8 cellular contexts compared by ENCODE assay signal in the genomic region with DNA sequence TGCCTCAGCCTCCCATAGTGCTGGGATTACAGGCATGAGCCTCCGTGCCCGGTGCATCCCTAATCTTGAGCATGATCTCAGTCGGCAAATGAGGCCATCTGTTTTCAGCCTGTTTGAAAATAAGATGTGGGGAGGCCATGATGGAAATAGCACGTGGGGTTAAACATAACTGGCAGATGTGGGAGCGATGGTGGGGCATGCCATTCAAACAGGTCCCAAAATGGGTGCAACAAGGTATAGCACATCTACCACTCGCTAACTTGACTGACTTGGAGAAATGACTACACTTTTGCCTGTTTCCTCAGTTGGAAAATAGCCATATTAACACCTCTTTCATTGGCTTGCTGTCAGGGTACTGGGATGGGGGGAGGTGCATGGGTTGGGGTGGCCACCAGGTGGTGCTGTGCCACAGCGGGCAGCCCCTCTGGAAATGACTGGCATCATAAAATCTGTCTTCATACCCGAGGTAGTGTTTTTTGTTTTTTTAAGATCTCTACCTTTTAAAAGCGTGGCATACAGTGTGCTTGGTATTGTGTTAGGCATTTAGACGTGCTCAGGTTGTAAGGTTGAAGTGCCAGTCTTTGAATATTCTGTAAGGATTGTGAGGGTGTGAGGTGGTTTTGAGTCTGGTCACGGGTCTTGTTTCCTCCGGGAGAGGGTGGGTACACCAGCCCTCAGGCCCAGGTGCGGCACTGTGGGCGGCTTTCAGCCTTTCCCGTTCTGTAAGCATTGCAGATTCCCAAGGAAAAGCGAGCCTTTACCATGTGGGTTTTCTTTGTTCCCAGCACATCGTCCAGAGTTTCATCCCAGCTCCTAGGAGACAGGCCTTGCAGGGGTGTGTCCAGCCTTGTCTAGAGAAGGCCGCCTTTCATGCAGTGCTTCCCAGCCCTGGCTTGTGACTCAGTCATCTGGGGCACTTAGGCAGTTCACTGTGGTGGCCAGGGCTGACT. TPM values are rescaled to one million over a fixed set of nuclear protein-coding genes. Genes with fewer than 3 reads are reported as not detected.
A peak's percentile ranks its signal among the peaks of the same experiment; 100 is the strongest.
DNase-seq lines count a peak whose midpoint lies in the region; ATAC-seq and TF ChIP-seq lines count a peak whose summit lies in the region.

No MANE protein-coding gene starts in this region.

- H3K4me3 Mint-ChIP-seq in activated CD4-positive, alpha-beta T cell treated with anti-CD3 and anti-CD28 coated beads, Interleukin-2, amount 10 ng/mL, durations not matched to agents 24 days and 14 days, result peak overlapping the region; percentile 56

- DNase-seq in ACHN (peak; percentile 76), NCI-H2196 treated with DMSO at 0.1 percent for 48 hours (lab: John Stamatoyannopoulos, UW; ENCODE audit: unreplicated experiment) (peak; percentile 52), left lung (peak; percentile 64 to 86)
- peak; percentile 93 for DNase-seq in activated CD4-positive, alpha-beta T cell treated with anti-CD3 and anti-CD28 coated beads, Interleukin-2, amount 10 ng/mL, durations not matched to agents 24 days and 14 days
- peak; percentile 40 to 71 (median 56) for DNase-seq in stimulated activated CD4-positive, alpha-beta T cell treated with anti-CD3 and anti-CD28 coated beads, TNF-alpha, amount 100 ng/mL, for 1 hour (ENCODE audit: low read depth in 3 of 3, low spot score in 1 of 3)

- peaks cover 0 to 56% of the 10 kb centered on the region in 2 donors for H3K36me3 ChIP-seq in left lung

- H3K4me1 Mint-ChIP-seq in activated CD4-positive, alpha-beta T cell treated with anti-CD3 and anti-CD28 coated beads, Interleukin-2, amount 10 ng/mL, durations not matched to agents 24 days and 14 days, result peaks cover 50% of the 10 kb centered on the region

- no peaks in the 10 kb centered on the region for H3K27me3 Mint-ChIP-seq in activated CD4-positive, alpha-beta T cell treated with anti-CD3 and anti-CD28 coated beads, Interleukin-2, amount 10 ng/mL, durations not matched to agents 24 days and 14 days

- in situ Hi-C loops in ACHN (cut with HindIII; ENCODE audit: low pct_ligation_motif_present, low pct_unique_long_range_greater_than_20kb, low sequenced_read_pairs), result no loop called here

- peak overlapping the region; percentile 75 for H3K27ac Mint-ChIP-seq in activated CD4-positive, alpha-beta T cell treated with anti-CD3 and anti-CD28 coated beads, Interleukin-2, amount 10 ng/mL, durations not matched to agents 24 days and 14 days

- TF ChIP-seq CTCF in left lung (IDR thresholded peaks at IDR 0.05), result peak; percentile 94

- TF ChIP-seq POLR2A in GM15510 (IDR thresholded peaks at IDR 0.05; ENCODE audit: borderline replicate concordance, extremely low read depth, insufficient read length), result peak; percentile 36

- peaks cover 0 to 21% of the 10 kb centered on the region in 2 donors for H3K27me3 ChIP-seq in left lung

- H3K36me3 Mint-ChIP-seq in activated CD4-positive, alpha-beta T cell treated with anti-CD3 and anti-CD28 coated beads, Interleukin-2, amount 10 ng/mL, durations not matched to agents 24 days and 14 days (ENCODE audit: low read depth), result peaks cover 48% of the 10 kb centered on the region

- H3K4me1 ChIP-seq in left lung, result peaks cover 26 to 81% of the 10 kb centered on the region in 2 donors

- H3K4me3 ChIP-seq in left lung, result no peak overlapping the region

- intact Hi-C loops in activated CD4-positive, alpha-beta T cell treated with anti-CD3 and anti-CD28 coated beads, Interleukin-2, amount 10 ng/mL, durations not matched to agents 24 days and 14 days (cut with micrococcal nuclease), result no loop called here
- intact Hi-C loops in left lung (cut with DNase I), result loop anchor here in 1 of 2 donors (5.0 kb wide), 1 partner anchor 87 kb away; no protein-coding TSS in a partner anchor

- peak; percentile 53 for ATAC-seq in left lung
- no peak for ATAC-seq in HG03175 (IDR thresholded peaks at IDR 0.05; ENCODE audit: unreplicated experiment)

- no peaks in the 10 kb centered on the region for H3K9me3 Mint-ChIP-seq in activated CD4-positive, alpha-beta T cell treated with anti-CD3 and anti-CD28 coated beads, Interleukin-2, amount 10 ng/mL, durations not matched to agents 24 days and 14 days

- no peaks in the 10 kb centered on the region for H3K9me3 ChIP-seq in left lung

- H3K27ac ChIP-seq in cingulate gyrus (ENCODE audit: low read depth, low read length), result peak overlapping the region; percentile 87
- H3K27ac ChIP-seq in left lung, result no peak overlapping the region

RNA-seq across cellular contexts. Expression of a gene that starts 2.9 kb away (rescaled TPM):
- total RNA-seq in activated CD4-positive, alpha-beta T cell treated with anti-CD3 and anti-CD28 coated beads, Interleukin-2, amount 10 ng/mL, durations not matched to agents 24 days and 14 days, result 7.8 and 8.1 TPM in 2 replicates
- 1 to 10 TPM; 6.9 to 7.7 TPM for total RNA-seq in left lung

RNA-seq across cellular contexts. Expression of a gene that starts 7.0 kb away (rescaled TPM):
- 1,176 and 1,244 TPM in 2 replicates for total RNA-seq in activated CD4-positive, alpha-beta T cell treated with anti-CD3 and anti-CD28 coated beads, Interleukin-2, amount 10 ng/mL, durations not matched to agents 24 days and 14 days
- total RNA-seq in left lung, result 100 to 1,000 TPM; 624 to 726 TPM
